ENCODE assay signal across 8 cellular contexts in the genomic region with DNA sequence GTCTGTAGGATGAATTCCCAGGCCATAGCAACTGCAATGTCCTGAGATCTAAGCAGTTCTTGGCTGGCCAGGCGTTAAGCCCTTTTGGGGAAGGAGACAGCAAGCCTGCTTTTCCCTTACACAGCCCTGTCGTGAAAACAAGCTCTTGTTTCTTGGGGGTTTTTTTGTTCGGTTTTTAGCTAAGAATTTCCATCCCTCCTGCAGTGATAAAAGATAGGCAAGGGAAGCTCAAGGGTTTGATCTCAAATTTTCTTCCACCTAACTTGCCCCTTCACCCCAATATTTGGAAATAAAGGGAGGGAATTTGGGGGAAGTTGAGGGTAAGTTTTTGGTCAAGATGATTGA. TPM values are rescaled to one million over a fixed set of nuclear protein-coding genes. Genes with fewer than 3 reads are reported as not detected.
DNase-seq lines count a peak whose midpoint lies in the region; ATAC-seq and TF ChIP-seq lines count a peak whose summit lies in the region.

No MANE protein-coding gene starts in this region.

- peaks cover 6% of the 10 kb centered on the region for H3K4me1 Mint-ChIP-seq in T-helper 17 cell

- no peak for DNase-seq in HCT116 (ENCODE audit: low read depth, low spot score)
- DNase-seq in T-helper 17 cell, result no peak
- peak in 1 of 2 donors; percentile 17 for DNase-seq in foreskin fibroblast
- DNase-seq in retinal pigment epithelial cell (ENCODE audit: low read depth), result no peak
- no peak for DNase-seq in pons (ENCODE audit: low spot score)
- no peak for DNase-seq in amniotic stem cell (lab: John Stamatoyannopoulos, UW)

- no peaks in the 10 kb centered on the region for H3K9me3 ChIP-seq in HCT116 (ENCODE audit: control insufficient read depth in 1 of 2, insufficient read depth in 1 of 2, low read depth in 1 of 2, low read length in 2 of 2)
- no peaks in the 10 kb centered on the region for H3K9me3 ChIP-seq in T-helper 17 cell (ENCODE audit: control insufficient read depth, low read length, poor library complexity, severe bottlenecking)

- H3K36me3 Mint-ChIP-seq in T-helper 17 cell (ENCODE audit: low read depth), result peaks cover 4% of the 10 kb centered on the region

- RAD21 ChIA-PET in HCT116 (lab: Charles Lee; ENCODE audit: low non-redundant PET in 1 of 2, low total read pairs in 2 of 2, uncharacterized antibody in 2 of 2, unreplicated experiment in 2 of 2), result interaction anchor here in 1 of 2 experiments (0.8 kb wide), 1 partner anchor 140 kb away, joined by 3 read pairs; no protein-coding TSS in a partner anchor

- peaks cover 6 to 13% of the 10 kb centered on the region in 2 experiments for H3K4me1 ChIP-seq in HCT116 (ENCODE audit: control insufficient read depth in 1 of 2, insufficient read depth in 2 of 2, low read length in 2 of 2)

- H3K36me3 ChIP-seq in HCT116 (ENCODE audit: control insufficient read depth in 1 of 2, insufficient read depth in 2 of 2, low read length in 2 of 2), result no peaks in the 10 kb centered on the region

- H3K27ac ChIP-seq in HCT116 (ENCODE audit: low read depth, low read length), result no peak overlapping the region

- H4K20me1 ChIP-seq in HCT116 (ENCODE audit: insufficient read depth), result 0 out of 2 replicates have a peak, but pooled peaks cover 5% of the 10 kb centered on the region

- H3K79me2 ChIP-seq in HCT116 (ENCODE audit: insufficient read depth, low read length), result peaks cover 60% of the 10 kb centered on the region

- CTCF ChIA-PET in HCT116 (lab: Charles Lee), result no interaction called here

- peak overlapping the region; percentile 79 for H3K9ac ChIP-seq in HCT116 (ENCODE audit: low read length)

- TF ChIP-seq CTCF in HCT116 (IDR thresholded peaks at IDR 0.05 in 2 of 3, conservative IDR thresholded peaks at IDR 0.05 in 1 of 3; ENCODE audit: borderline replicate concordance in 1 of 3, insufficient read depth in 1 of 3, low read depth in 2 of 3, low read length in 2 of 3), result no peak
- no peak for TF ChIP-seq CTCF in foreskin fibroblast (IDR thresholded peaks at IDR 0.05; ENCODE audit: low read depth, low read length)
- TF ChIP-seq CTCF in retinal pigment epithelial cell (conservative IDR thresholded peaks at IDR 0.05; ENCODE audit: low read depth, low read length), result no peak

- no peak for TF ChIP-seq RAD21 in HCT116 (IDR thresholded peaks at IDR 0.05; ENCODE audit: low read depth)

- peaks cover 64% of the 10 kb centered on the region for H3K27me3 Mint-ChIP-seq in T-helper 17 cell

- H3K27me3 ChIP-seq in HCT116 (ENCODE audit: insufficient read depth, low read length), result no peaks in the 10 kb centered on the region

- no peak overlapping the region for H3K27ac Mint-ChIP-seq in T-helper 17 cell

- no peaks in the 10 kb centered on the region for H3K9me2 ChIP-seq in HCT116 (ENCODE audit: insufficient read depth)

- no peak for TF ChIP-seq POLR2A in HCT116 (IDR thresholded peaks at IDR 0.05; ENCODE audit: borderline replicate concordance, extremely low read depth, insufficient read depth, insufficient read length)

- no peak overlapping the region for H2AFZ ChIP-seq in HCT116 (ENCODE audit: low read depth, low read length, poor library complexity, severe bottlenecking)

- ATAC-seq in HCT116 (no peak), T-helper 17 cell (no peak), HG02610 (IDR thresholded peaks at IDR 0.05; ENCODE audit: unreplicated experiment) (no peak), GM19023 (IDR thresholded peaks at IDR 0.05; ENCODE audit: unreplicated experiment) (no peak)

- H3K4me3 Mint-ChIP-seq in T-helper 17 cell, result peak overlapping the region; percentile 63

- no TSS peak for BruUV-seq in HCT116 (replicated peaks; lab: Mats Ljungman, UMichigan)

- H3K4me2 ChIP-seq in HCT116 (ENCODE audit: low read length), result peak overlapping the region; percentile 72

- H3K4me3 ChIP-seq in HCT116 (replicated peaks in 1 of 2; ENCODE audit: low read depth in 1 of 2, low read length in 2 of 2) (peak overlapping the region; percentile 73 to 80), foreskin fibroblast (ENCODE audit: low read depth in 1 of 2, low read length in 2 of 2) (peak overlapping the region; percentile 68 to 78), retinal pigment epithelial cell (ENCODE audit: low read length) (peak overlapping the region; percentile 76)

- intact Hi-C loops in HCT116 (cut with micrococcal nuclease), result no loop called here

- POLR2A ChIA-PET in HCT116 (lab: Charles Lee), result interaction anchor here (1.0 to 1.8 kb wide), 2 partner anchors 16 to 213 kb away, joined by 3 to 5 read pairs; no protein-coding TSS in a partner anchor

TF ChIP-seq in HCT116, 20 proteins besides CTCF, POLR2A, EP300 and RAD21:
- TF ChIP-seq EZH2phosphoT487 (IDR thresholded peaks at IDR 0.05; ENCODE audit: borderline replicate concordance) (no peak), CBX3 (IDR thresholded peaks at IDR 0.05; ENCODE audit: low read depth) (no peak), JUND (IDR thresholded peaks at IDR 0.05) (no peak), EZH2 (IDR thresholded peaks at IDR 0.05) (no peak), SP1 (IDR thresholded peaks at IDR 0.05; ENCODE audit: low read depth) (no peak), SIN3A (IDR thresholded peaks at IDR 0.05; ENCODE audit: low read depth) (no peak), SRF (IDR thresholded peaks at IDR 0.05; ENCODE audit: low read depth) (no peak), ZNF274 (IDR thresholded peaks at IDR 0.05; ENCODE audit: low read depth, low read length) (no peak), YY1 (IDR thresholded peaks at IDR 0.05; ENCODE audit: extremely low read depth, insufficient replicate concordance, low read depth, low read length) (no peak), TCF7L2 (IDR thresholded peaks at IDR 0.05; ENCODE audit: borderline replicate concordance, extremely low read depth, insufficient read depth, insufficient read length) (no peak), ZFX (IDR thresholded peaks at IDR 0.05) (no peak), FOSL1 (IDR thresholded peaks at IDR 0.05; ENCODE audit: low read depth) (no peak), CEBPB (IDR thresholded peaks at IDR 0.05; ENCODE audit: low read depth) (no peak), EGR1 (IDR thresholded peaks at IDR 0.05; ENCODE audit: low read depth) (no peak)
- TF ChIP-seq, protein P1, sequence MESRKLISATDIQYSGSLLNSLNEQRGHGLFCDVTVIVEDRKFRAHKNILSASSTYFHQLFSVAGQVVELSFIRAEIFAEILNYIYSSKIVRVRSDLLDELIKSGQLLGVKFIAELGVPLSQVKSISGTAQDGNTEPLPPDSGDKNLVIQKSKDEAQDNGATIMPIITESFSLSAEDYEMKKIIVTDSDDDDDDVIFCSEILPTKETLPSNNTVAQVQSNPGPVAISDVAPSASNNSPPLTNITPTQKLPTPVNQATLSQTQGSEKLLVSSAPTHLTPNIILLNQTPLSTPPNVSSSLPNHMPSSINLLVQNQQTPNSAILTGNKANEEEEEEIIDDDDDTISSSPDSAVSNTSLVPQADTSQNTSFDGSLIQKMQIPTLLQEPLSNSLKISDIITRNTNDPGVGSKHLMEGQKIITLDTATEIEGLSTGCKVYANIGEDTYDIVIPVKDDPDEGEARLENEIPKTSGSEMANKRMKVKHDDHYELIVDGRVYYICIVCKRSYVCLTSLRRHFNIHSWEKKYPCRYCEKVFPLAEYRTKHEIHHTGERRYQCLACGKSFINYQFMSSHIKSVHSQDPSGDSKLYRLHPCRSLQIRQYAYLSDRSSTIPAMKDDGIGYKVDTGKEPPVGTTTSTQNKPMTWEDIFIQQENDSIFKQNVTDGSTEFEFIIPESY (IDR thresholded peaks at IDR 0.05; ENCODE audit: extremely low read depth, insufficient replicate concordance, low read length), result no peak
- TF ChIP-seq, protein P2, sequence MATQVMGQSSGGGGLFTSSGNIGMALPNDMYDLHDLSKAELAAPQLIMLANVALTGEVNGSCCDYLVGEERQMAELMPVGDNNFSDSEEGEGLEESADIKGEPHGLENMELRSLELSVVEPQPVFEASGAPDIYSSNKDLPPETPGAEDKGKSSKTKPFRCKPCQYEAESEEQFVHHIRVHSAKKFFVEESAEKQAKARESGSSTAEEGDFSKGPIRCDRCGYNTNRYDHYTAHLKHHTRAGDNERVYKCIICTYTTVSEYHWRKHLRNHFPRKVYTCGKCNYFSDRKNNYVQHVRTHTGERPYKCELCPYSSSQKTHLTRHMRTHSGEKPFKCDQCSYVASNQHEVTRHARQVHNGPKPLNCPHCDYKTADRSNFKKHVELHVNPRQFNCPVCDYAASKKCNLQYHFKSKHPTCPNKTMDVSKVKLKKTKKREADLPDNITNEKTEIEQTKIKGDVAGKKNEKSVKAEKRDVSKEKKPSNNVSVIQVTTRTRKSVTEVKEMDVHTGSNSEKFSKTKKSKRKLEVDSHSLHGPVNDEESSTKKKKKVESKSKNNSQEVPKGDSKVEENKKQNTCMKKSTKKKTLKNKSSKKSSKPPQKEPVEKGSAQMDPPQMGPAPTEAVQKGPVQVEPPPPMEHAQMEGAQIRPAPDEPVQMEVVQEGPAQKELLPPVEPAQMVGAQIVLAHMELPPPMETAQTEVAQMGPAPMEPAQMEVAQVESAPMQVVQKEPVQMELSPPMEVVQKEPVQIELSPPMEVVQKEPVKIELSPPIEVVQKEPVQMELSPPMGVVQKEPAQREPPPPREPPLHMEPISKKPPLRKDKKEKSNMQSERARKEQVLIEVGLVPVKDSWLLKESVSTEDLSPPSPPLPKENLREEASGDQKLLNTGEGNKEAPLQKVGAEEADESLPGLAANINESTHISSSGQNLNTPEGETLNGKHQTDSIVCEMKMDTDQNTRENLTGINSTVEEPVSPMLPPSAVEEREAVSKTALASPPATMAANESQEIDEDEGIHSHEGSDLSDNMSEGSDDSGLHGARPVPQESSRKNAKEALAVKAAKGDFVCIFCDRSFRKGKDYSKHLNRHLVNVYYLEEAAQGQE (IDR thresholded peaks at IDR 0.05; ENCODE audit: low read depth), result no peak
- TF ChIP-seq, protein P3, sequence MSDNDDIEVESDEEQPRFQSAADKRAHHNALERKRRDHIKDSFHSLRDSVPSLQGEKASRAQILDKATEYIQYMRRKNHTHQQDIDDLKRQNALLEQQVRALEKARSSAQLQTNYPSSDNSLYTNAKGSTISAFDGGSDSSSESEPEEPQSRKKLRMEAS (IDR thresholded peaks at IDR 0.05), result no peak

RNA-seq across cellular contexts. Expression of a gene that starts 1.5 kb away (rescaled TPM):
- total RNA-seq in HCT116 (2021; ENCODE audit: unreplicated experiment) (48.3 TPM), T-helper 17 cell (under 1 TPM; 0.10 to 0.47 TPM)
- polyA plus RNA-seq in HCT116 (2012), result 27.9 and 29.6 TPM in 2 replicates

Comparison
In these comparisons a context has a peak if more than half of its experiments do, and no peak if none do; other contexts are left out.
1. RNA of a gene that starts 1.5 kb away (total RNA-seq): 48.3 TPM in HCT116 (single experiment); 0.10 to 0.47 TPM in T-helper 17 cell; every median in the first group is over 10 times any median in the second.
2. Peak in every context shown above with its lines, with median percentiles within 50 percentile points of each other: H3K4me3 ChIP-seq.